Comparison of ENCODE assay signal across 10 cellular contexts in the genomic region with DNA sequence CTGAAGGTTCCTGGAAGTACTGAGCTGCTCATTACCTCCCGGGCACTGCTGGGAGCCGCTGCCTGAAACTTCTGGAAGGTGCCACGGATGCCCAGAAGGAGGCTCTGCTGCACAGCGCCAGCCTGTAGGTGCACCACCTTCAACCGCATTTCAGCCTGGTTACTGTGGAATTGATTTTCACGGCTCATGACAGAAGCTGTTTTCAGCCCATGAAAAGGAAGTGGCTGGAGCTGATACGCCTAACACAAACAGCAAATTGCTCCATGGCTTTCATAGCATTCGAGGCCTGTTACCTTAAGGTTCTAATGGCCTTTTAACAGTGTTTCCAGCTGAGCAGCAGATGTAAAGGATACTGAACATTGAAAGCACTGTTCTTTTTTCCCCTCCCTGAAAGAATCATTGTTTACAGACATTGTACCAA. TPM values are rescaled to one million over a fixed set of nuclear protein-coding genes. Genes with fewer than 3 reads are reported as not detected.
DNase-seq lines count a peak whose midpoint lies in the region; ATAC-seq and TF ChIP-seq lines count a peak whose summit lies in the region.
"Had no signal": no experiment of that assay in that cellular context is flagged by ENCODE, and none has a peak within 500 bp of the region (broad histone marks: within the 10 kb centered on the region; RNA-seq: fewer than 3 reads in every experiment).

No MANE protein-coding gene starts in this region.

- no peak for TF ChIP-seq POLR2A in gastroesophageal sphincter (IDR thresholded peaks at IDR 0.05)
- no peak for TF ChIP-seq POLR2A in Peyer's patch (IDR thresholded peaks at IDR 0.05)

- POLR2A ChIA-PET in OCI-LY7 (lab: Charles Lee): no interaction called here

- BruUV-seq in OCI-LY7 (replicated peaks; lab: Mats Ljungman, UMichigan): no TSS peak

- no peaks in the 10 kb centered on the region for H4K20me1 ChIP-seq in OCI-LY7 (ENCODE audit: insufficient read depth, low read length)

- H3K27ac ChIP-seq in OCI-LY7 (ENCODE audit: low read depth, low read length, poor library complexity, severe bottlenecking): no peak overlapping the region
- peak overlapping the region; percentile 49 for H3K27ac ChIP-seq in tibial artery
- H3K27ac ChIP-seq in gastroesophageal sphincter: no peak overlapping the region
- no peak overlapping the region for H3K27ac ChIP-seq in Peyer's patch

- 70% methylated on average over 6 to 8 of the region's 8 CpGs for WGBS in gastroesophageal sphincter (ENCODE audit: low coverage in 1 of 2), 2 donors

- intact Hi-C loops in OCI-LY7 (cut with micrococcal nuclease; ENCODE audit: unreplicated experiment): no loop called here
- intact Hi-C loops in tibial artery (cut with DNase I; ENCODE audit: low total_unique reads): loop anchor here (10.0 kb wide), 1 partner anchor 1096 kb away; no protein-coding TSS in a partner anchor

- DNase-seq in NCI-H82 (lab: John Stamatoyannopoulos, UW) (peak; percentile 40), NCI-H82 treated with DMSO at 0.1 percent for 48 hours (lab: John Stamatoyannopoulos, UW; ENCODE audit: unreplicated experiment) (no peak), OCI-LY7 (ENCODE audit: low spot score) (peak; percentile 2), fibroblast of pulmonary artery (ENCODE audit: low read depth) (peak; percentile 56), tibial artery (peak in 1 of 2 donors; percentile 80), Peyer's patch (no peak)
- DNase-seq: stimulated activated CD4-positive, alpha-beta T cell treated with anti-CD3 and anti-CD28 coated beads, Interleukin-4, amount 100 ng/mL, for 1 hour had no signal

- no peak overlapping the region for H2AFZ ChIP-seq in OCI-LY7 (ENCODE audit: low read length)

- H3K9me2 ChIP-seq in OCI-LY7 (ENCODE audit: insufficient read depth, low read length): no peaks in the 10 kb centered on the region

- TF ChIP-seq EP300 in gastroesophageal sphincter (IDR thresholded peaks at IDR 0.05): no peak

- H3K27me3 ChIP-seq in tibial artery (no peaks in the 10 kb centered on the region), gastroesophageal sphincter (peaks cover 3% of the 10 kb centered on the region), Peyer's patch (no peaks in the 10 kb centered on the region)

- no peaks in the 10 kb centered on the region for H3K9me3 ChIP-seq in OCI-LY7 (ENCODE audit: low read length)
- no peaks in the 10 kb centered on the region for H3K9me3 ChIP-seq in tibial artery
- H3K9me3 ChIP-seq in gastroesophageal sphincter: no peaks in the 10 kb centered on the region
- no peaks in the 10 kb centered on the region for H3K9me3 ChIP-seq in Peyer's patch

- no peak overlapping the region for H3K4me3 ChIP-seq in OCI-LY7 (ENCODE audit: low read depth, low read length, poor library complexity, severe bottlenecking)
- no peak overlapping the region for H3K4me3 ChIP-seq in fibroblast of pulmonary artery (replicated peaks; ENCODE audit: low read depth, low read length)
- H3K4me3 ChIP-seq in tibial artery: no peak overlapping the region
- H3K4me3 ChIP-seq in gastroesophageal sphincter: no peak overlapping the region
- H3K4me3 ChIP-seq in Peyer's patch: no peak overlapping the region

- TF ChIP-seq CTCF in OCI-LY7 (conservative IDR thresholded peaks at IDR 0.05; ENCODE audit: low read length) (0 out of 2 replicates have a peak, but pooled peaks have one; percentile 16), fibroblast of pulmonary artery (IDR thresholded peaks at IDR 0.05; ENCODE audit: low read length, missing control alignments) (peak; percentile 24), tibial artery (IDR thresholded peaks at IDR 0.05) (peak; percentile 34 to 43), gastroesophageal sphincter (IDR thresholded peaks at IDR 0.05) (no peak), Peyer's patch (IDR thresholded peaks at IDR 0.05) (no peak)

- no peak overlapping the region for H3K4me2 ChIP-seq in OCI-LY7 (ENCODE audit: low read length)

- no peaks in the 10 kb centered on the region for H3K79me2 ChIP-seq in OCI-LY7 (ENCODE audit: insufficient read depth, low read depth, low read length)

- ATAC-seq in gastroesophageal sphincter (no peak), HG03378 (IDR thresholded peaks at IDR 0.05; ENCODE audit: unreplicated experiment) (no peak)

- CTCF ChIA-PET in OCI-LY7 (lab: Charles Lee; ENCODE audit: unreplicated experiment): no interaction called here

- H3K4me1 ChIP-seq in OCI-LY7 (ENCODE audit: insufficient read depth, low read length, poor library complexity, severe bottlenecking): no peaks in the 10 kb centered on the region
- peaks cover 0 to 52% (median 8%) of the 10 kb centered on the region in 4 donors for H3K4me1 ChIP-seq in tibial artery
- H3K4me1 ChIP-seq in gastroesophageal sphincter: no peaks in the 10 kb centered on the region
- no peaks in the 10 kb centered on the region for H3K4me1 ChIP-seq in Peyer's patch

- H3K36me3 ChIP-seq in OCI-LY7 (ENCODE audit: insufficient read depth, low read length): no peaks in the 10 kb centered on the region
- no peaks in the 10 kb centered on the region for H3K36me3 ChIP-seq in tibial artery
- H3K36me3 ChIP-seq in gastroesophageal sphincter: no peaks in the 10 kb centered on the region
- no peaks in the 10 kb centered on the region for H3K36me3 ChIP-seq in Peyer's patch

RNA-seq across cellular contexts. Expression of a gene that starts 22.0 kb away (rescaled TPM):
- total RNA-seq in OCI-LY7 (2014; rRNA removed; shearing (Covaris generic)): not detected in 2 replicates
- total RNA-seq in OCI-LY7 (2022): not detected in 2 replicates
- total RNA-seq in gastroesophageal sphincter: 10 to 100 TPM; 13.7 to 21.7 (median 16.5) TPM
- 10 to 100 TPM in 1 of 4 donors, 1 to 10 TPM in 3; 1.6 to 13.2 (median 2.6) TPM for total RNA-seq in Peyer's patch
- total RNA-seq: B cell had no signal

Comparison
In these comparisons a context has a peak if more than half of its experiments do, and no peak if none do; other contexts are left out.
1. DNase-seq: peak in NCI-H82 (single experiment), OCI-LY7 (single experiment) and fibroblast of pulmonary artery (single experiment); none in NCI-H82 treated with DMSO at 0.1 percent for 48 hours (single experiment) and Peyer's patch (0 of 3).
2. H3K27ac ChIP-seq: peak in tibial artery (2 of 2); none in OCI-LY7 (single experiment), gastroesophageal sphincter (0 of 4) and Peyer's patch (0 of 4).
3. CTCF ChIP-seq: peak in OCI-LY7 (single experiment), fibroblast of pulmonary artery (single experiment) and tibial artery (2 of 2); none in gastroesophageal sphincter (0 of 4) and Peyer's patch (0 of 6).